In genomic region chr7:43768201-43768893, GRCh38 we compare ENCODE assay signal across 14 cellular contexts.
"Had no signal": no experiment of that assay in that cellular context is flagged by ENCODE, and none has a peak within 500 bp of the region (broad histone marks: within the 10 kb centered on the region; RNA-seq: fewer than 3 reads in every experiment).

No MANE protein-coding gene starts in this region.

- H3K9me3 ChIP-seq: colonic mucosa, right atrium auricular region had no signal

- H2AFZ ChIP-seq: hepatocyte, parathyroid adenoma had no signal

- H3K9ac ChIP-seq: parathyroid adenoma had no signal

- H3K4me3 ChIP-seq: colonic mucosa, hepatocyte, right atrium auricular region had no signal

- H3K27ac ChIP-seq: colonic mucosa, hepatocyte, parathyroid adenoma, right atrium auricular region, WERI-Rb-1 had no signal

- DNase-seq: activated CD4-positive, alpha-beta T cell treated with anti-CD3 and anti-CD28 coated beads for 36 hours; activated CD8-positive, alpha-beta T cell treated with anti-CD3 and anti-CD28 coated beads for 36 hours; activated naive CD4-positive, alpha-beta T cell treated with anti-CD3 and anti-CD28 coated beads, Interleukin-2, amount 10 ng/mL, durations not matched to agents 7 days and 5 days; activated T-cell treated with anti-CD3 and anti-CD28 coated beads for 4 hours; caudate nucleus; colonic mucosa; midbrain; stimulated activated naive CD4-positive, alpha-beta T cell; WERI-Rb-1 had no signal

- H3K4me2 ChIP-seq: hepatocyte had no signal

- H3K4me3 Mint-ChIP-seq: activated CD4-positive, alpha-beta T cell treated with anti-CD3 and anti-CD28 coated beads for 36 hours; activated CD8-positive, alpha-beta T cell treated with anti-CD3 and anti-CD28 coated beads for 36 hours; activated naive CD4-positive, alpha-beta T cell treated with anti-CD3 and anti-CD28 coated beads, Interleukin-2, amount 10 ng/mL, durations not matched to agents 7 days and 5 days had no signal

- FAIRE-seq: endothelial cell of umbilical vein had no signal

- H3K36me3 ChIP-seq: colonic mucosa had no signal

- H3K27me3 ChIP-seq: colonic mucosa, hepatocyte, right atrium auricular region had no signal

- H3K27ac Mint-ChIP-seq: activated CD4-positive, alpha-beta T cell treated with anti-CD3 and anti-CD28 coated beads for 36 hours; activated CD8-positive, alpha-beta T cell treated with anti-CD3 and anti-CD28 coated beads for 36 hours; activated naive CD4-positive, alpha-beta T cell treated with anti-CD3 and anti-CD28 coated beads, Interleukin-2, amount 10 ng/mL, durations not matched to agents 7 days and 5 days; activated T-helper 2 cell treated with anti-CD3 and anti-CD28 coated beads, Interferon-gamma antibody, Interleukin-2, Interleukin-4, amounts not matched to agents 10 μg/mL and 5 μg/mL and 100 μg/mL, durations not matched to agents 14 hours and 24 hours and 36 hours had no signal

- H3K27me3 Mint-ChIP-seq: activated CD4-positive, alpha-beta T cell treated with anti-CD3 and anti-CD28 coated beads for 36 hours; activated CD8-positive, alpha-beta T cell treated with anti-CD3 and anti-CD28 coated beads for 36 hours; activated naive CD4-positive, alpha-beta T cell treated with anti-CD3 and anti-CD28 coated beads, Interleukin-2, amount 10 ng/mL, durations not matched to agents 7 days and 5 days had no signal

- H3K9me3 Mint-ChIP-seq: activated CD8-positive, alpha-beta T cell treated with anti-CD3 and anti-CD28 coated beads for 36 hours; activated naive CD4-positive, alpha-beta T cell treated with anti-CD3 and anti-CD28 coated beads, Interleukin-2, amount 10 ng/mL, durations not matched to agents 7 days and 5 days; activated T-helper 2 cell treated with anti-CD3 and anti-CD28 coated beads, Interferon-gamma antibody, Interleukin-2, Interleukin-4, amounts not matched to agents 10 μg/mL and 5 μg/mL and 100 μg/mL, durations not matched to agents 14 hours and 24 hours and 36 hours had no signal
